Comparison of ENCODE assay signal across 22 cellular contexts in the genomic region with DNA sequence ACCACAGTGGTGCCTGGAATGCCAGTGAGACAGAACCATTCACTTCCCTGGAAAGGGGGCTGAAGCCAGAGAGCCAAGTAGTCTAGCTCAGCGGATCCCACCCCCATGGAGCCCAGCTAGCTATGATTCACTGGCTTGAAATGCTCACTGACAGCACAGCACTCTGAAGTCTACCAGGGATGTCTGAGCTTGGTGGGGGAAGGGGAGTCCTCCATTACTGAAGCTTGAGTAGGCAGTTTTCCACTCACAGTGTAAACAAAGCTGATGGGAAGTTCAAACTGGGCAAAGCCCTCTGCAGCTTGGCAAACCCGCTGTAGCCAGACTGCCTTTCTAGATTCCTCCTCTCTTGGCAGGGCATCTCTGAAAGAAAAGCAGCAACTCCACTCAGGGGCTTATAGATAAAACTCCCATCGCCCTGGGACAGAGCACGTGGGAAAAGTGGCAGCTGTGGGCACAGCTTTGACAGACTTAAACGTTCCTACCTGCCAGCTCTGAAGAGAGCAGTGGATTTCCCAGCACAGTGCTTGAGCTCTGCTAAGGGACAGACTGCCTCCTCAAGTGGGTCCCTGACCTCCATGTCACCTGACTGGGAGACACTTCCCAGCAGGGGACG. TPM values are rescaled to one million over a fixed set of nuclear protein-coding genes. Genes with fewer than 3 reads are reported as not detected.
DNase-seq lines count a peak whose midpoint lies in the region; ATAC-seq, FAIRE-seq and TF ChIP-seq lines count a peak whose summit lies in the region.
"Had no signal": no experiment of that assay in that cellular context is flagged by ENCODE, and none has a peak within 500 bp of the region (broad histone marks: within the 10 kb centered on the region; RNA-seq: fewer than 3 reads in every experiment).

No MANE protein-coding gene starts in this region.

- no peaks in the 10 kb centered on the region for H3K36me3 Mint-ChIP-seq in activated CD8-positive, alpha-beta T cell treated with anti-CD3 and anti-CD28 coated beads, Interleukin-2, amount 10 ng/mL, durations not matched to agents 7 days and 5 days (ENCODE audit: low read depth)

- H2BK5ac ChIP-seq in mesendoderm (ENCODE audit: low read length), result no peak overlapping the region

- H3K4me1 ChIP-seq in mesendoderm (ENCODE audit: control insufficient read depth, low read depth, low read length) (no peaks in the 10 kb centered on the region), hepatocyte (ENCODE audit: insufficient read depth) (no peaks in the 10 kb centered on the region)
- H3K4me1 ChIP-seq: BE2C, Caco-2 had no signal

- no peaks in the 10 kb centered on the region for H4K20me1 ChIP-seq in hepatocyte (ENCODE audit: insufficient read depth, poor library complexity, severe bottlenecking)

- H3K27me3 ChIP-seq in mesendoderm (ENCODE audit: insufficient read depth, low read length, poor library complexity) (no peaks in the 10 kb centered on the region), hepatocyte (no peaks in the 10 kb centered on the region)
- H3K27me3 ChIP-seq: BE2C had no signal

- H2AK5ac ChIP-seq in mesendoderm (ENCODE audit: low read length), result no peak overlapping the region

- no peak for ATAC-seq in activated CD8-positive, alpha-beta T cell treated with anti-CD3 and anti-CD28 coated beads, Interleukin-2, amount 10 ng/mL, durations not matched to agents 7 days and 5 days

- H3K56ac ChIP-seq in mesendoderm (ENCODE audit: low read length), result no peak overlapping the region

- H3K36me3 ChIP-seq in mesendoderm (ENCODE audit: control insufficient read depth, insufficient read depth, low read length) (no peaks in the 10 kb centered on the region), hepatocyte (replicated peaks; ENCODE audit: insufficient read depth, low read depth) (no peaks in the 10 kb centered on the region)
- H3K36me3 ChIP-seq: BE2C had no signal

- no peaks in the 10 kb centered on the region for H3K79me2 ChIP-seq in mesendoderm (ENCODE audit: control insufficient read depth, insufficient read depth, low read length)
- no peaks in the 10 kb centered on the region for H3K79me2 ChIP-seq in hepatocyte

- H3K4ac ChIP-seq in mesendoderm (ENCODE audit: low read depth, low read length), result no peak overlapping the region

- no CpG with 5 or more reads among the region's 6 CpGs for WGBS in mesendoderm (ENCODE audit: extremely low coverage, insufficient coverage, low lambda C conversion rate)
- WGBS in hepatocyte (ENCODE audit: low lambda C conversion rate, missing lambda C conversion rate), result 74% methylated on average over 6 of the region's 6 CpGs

- no peak overlapping the region for H3K4me2 ChIP-seq in mesendoderm (ENCODE audit: low read length)
- no peak overlapping the region for H3K4me2 ChIP-seq in hepatocyte
- H3K4me2 ChIP-seq: KMS-11 had no signal

- H3K27me3 Mint-ChIP-seq in activated CD8-positive, alpha-beta T cell treated with anti-CD3 and anti-CD28 coated beads, Interleukin-2, amount 10 ng/mL, durations not matched to agents 7 days and 5 days (ENCODE audit: low read depth), result no peaks in the 10 kb centered on the region

- H3K9ac ChIP-seq in mesendoderm (ENCODE audit: low read length), result no peak overlapping the region
- H3K9ac ChIP-seq: KMS-11 had no signal

- no peak overlapping the region for H4K5ac ChIP-seq in mesendoderm (ENCODE audit: low read length)

- no peaks in the 10 kb centered on the region for H3K9me2 ChIP-seq in hepatocyte (replicated peaks; ENCODE audit: insufficient read depth)

- POLR2A ChIA-PET in activated CD8-positive, alpha-beta T cell treated with anti-CD3 and anti-CD28 coated beads, Interleukin-2, amount 10 ng/mL, durations not matched to agents 7 days and 5 days (lab: Charles Lee), result no interaction called here

- no peak overlapping the region for H2AFZ ChIP-seq in hepatocyte

- H3K27ac ChIP-seq in VCaP (peak overlapping the region; percentile 77), mesendoderm (ENCODE audit: low read depth, low read length) (no peak overlapping the region), hepatocyte (no peak overlapping the region)
- H3K27ac ChIP-seq: KMS-11 had no signal

- H3K9me3 ChIP-seq in hepatocyte (ENCODE audit: low read depth), result no peaks in the 10 kb centered on the region
- H3K9me3 ChIP-seq: BE2C, Caco-2 had no signal

- H3K79me1 ChIP-seq in mesendoderm (ENCODE audit: low read length), result no peaks in the 10 kb centered on the region

- TF ChIP-seq CTCF in VCaP (conservative IDR thresholded peaks at IDR 0.05) (no peak), hepatocyte (IDR thresholded peaks at IDR 0.05; ENCODE audit: poor library complexity) (no peak)

- H2BK15ac ChIP-seq in mesendoderm (replicated peaks; ENCODE audit: low read depth), result no peak overlapping the region

- CTCF ChIA-PET in activated CD8-positive, alpha-beta T cell treated with anti-CD3 and anti-CD28 coated beads, Interleukin-2, amount 10 ng/mL, durations not matched to agents 7 days and 5 days (lab: Charles Lee), result interaction anchor here (0.6 kb wide), 1 partner anchor 85 kb away, joined by 5 read pairs; no protein-coding TSS in a partner anchor

- no peaks in the 10 kb centered on the region for H3K9me3 Mint-ChIP-seq in activated CD8-positive, alpha-beta T cell treated with anti-CD3 and anti-CD28 coated beads, Interleukin-2, amount 10 ng/mL, durations not matched to agents 7 days and 5 days (ENCODE audit: insufficient read depth)

- H4K8ac ChIP-seq in mesendoderm (ENCODE audit: low read depth, low read length), result no peak overlapping the region

- no peak overlapping the region for H3K27ac Mint-ChIP-seq in activated CD8-positive, alpha-beta T cell treated with anti-CD3 and anti-CD28 coated beads, Interleukin-2, amount 10 ng/mL, durations not matched to agents 7 days and 5 days
- H3K27ac Mint-ChIP-seq: CD4-positive, alpha-beta T cell; H9 had no signal

- H3K23ac ChIP-seq in mesendoderm (ENCODE audit: low read length), result no peak overlapping the region

- DNase-seq in HT1080 (ENCODE audit: low read depth), result peak; percentile 7
- peak; percentile 0 for DNase-seq in mesendoderm
- DNase-seq in urothelium cell line (ENCODE audit: low spot score), result peak; percentile 9
- no peak for DNase-seq in hepatocyte (ENCODE audit: low spot score)
- DNase-seq in activated CD4-positive, alpha-beta T cell treated with anti-CD3 and anti-CD28 coated beads for 4 hours, result no peak
- no peak for DNase-seq in activated CD8-positive, alpha-beta T cell treated with anti-CD3 and anti-CD28 coated beads, Interleukin-2, amount 10 ng/mL, durations not matched to agents 7 days and 5 days
- DNase-seq in DMS 273 (lab: John Stamatoyannopoulos, UW; ENCODE audit: unreplicated experiment), result no peak
- DNase-seq: ACHN; BE2C; C1 segment of cervical spinal cord; Caco-2; CD4-positive, alpha-beta T cell; DMS153; DMS79; GF-D8; GOT3; H9 had no signal

- no peak overlapping the region for H3K4me3 ChIP-seq in mesendoderm (ENCODE audit: low read length)
- H3K4me3 ChIP-seq in hepatocyte, result no peak overlapping the region

- no peaks in the 10 kb centered on the region for H3K4me1 Mint-ChIP-seq in activated CD8-positive, alpha-beta T cell treated with anti-CD3 and anti-CD28 coated beads, Interleukin-2, amount 10 ng/mL, durations not matched to agents 7 days and 5 days (ENCODE audit: low read depth)
- H3K4me1 Mint-ChIP-seq: H9 had no signal

- FAIRE-seq in urothelium cell line (lab: Jason Lieb, UNC), result no peak
- FAIRE-seq: A204.1, D721Med had no signal

- H3K4me3 Mint-ChIP-seq in activated CD8-positive, alpha-beta T cell treated with anti-CD3 and anti-CD28 coated beads, Interleukin-2, amount 10 ng/mL, durations not matched to agents 7 days and 5 days, result no peak overlapping the region
- H3K4me3 Mint-ChIP-seq: CD4-positive, alpha-beta T cell; H9 had no signal

- H3K18ac ChIP-seq in mesendoderm (ENCODE audit: low read length), result no peak overlapping the region

- no peak overlapping the region for H2BK120ac ChIP-seq in mesendoderm (ENCODE audit: low read depth, low read length)

RNA-seq across cellular contexts. Expression of gene NAP1L2, which starts 32.0 kb away (rescaled TPM):
- 0.67 and 0.80 TPM in 2 replicates for total RNA-seq in HT1080 (2014; rRNA removed; shearing (Covaris generic))
- polyA plus RNA-seq in HT1080 (2015; cell fraction: cytosol; rRNA removed), result 0.63 and 0.72 TPM in 2 replicates
- 1.4 and 1.7 TPM in 2 replicates for polyA plus RNA-seq in HT1080 (2015; cell fraction: nucleus; rRNA removed)
- 9.9 TPM for polyA plus RNA-seq in mesendoderm (2013, experiment 1 of 2)
- polyA plus RNA-seq in mesendoderm (2013, experiment 2 of 2), result 10.0 TPM
- total RNA-seq in hepatocyte, result 1.6 and 2.3 TPM in 2 replicates
- polyA plus RNA-seq in hepatocyte, result 0.78 and 1.0 TPM in 2 replicates
- total RNA-seq in activated CD8-positive, alpha-beta T cell treated with anti-CD3 and anti-CD28 coated beads, Interleukin-2, amount 10 ng/mL, durations not matched to agents 7 days and 5 days, result 1 to 10 TPM in 1 of 2 experiments, under 1 TPM in 1; 0.81 to 1.0 TPM
- total RNA-seq: HT-29 had no signal

Comparison
In these comparisons a context has a peak if more than half of its experiments do, and no peak if none do; other contexts are left out.
1. DNase-seq: peak in HT1080 (single experiment), mesendoderm (single experiment) and urothelium cell line (single experiment); none in hepatocyte (single experiment), activated CD4-positive, alpha-beta T cell treated with anti-CD3 and anti-CD28 coated beads for 4 hours (0 of 2), activated CD8-positive, alpha-beta T cell treated with anti-CD3 and anti-CD28 coated beads, Interleukin-2, amount 10 ng/mL, durations not matched to agents 7 days and 5 days (single experiment) and DMS 273 (single experiment).